In the genomic region with DNA sequence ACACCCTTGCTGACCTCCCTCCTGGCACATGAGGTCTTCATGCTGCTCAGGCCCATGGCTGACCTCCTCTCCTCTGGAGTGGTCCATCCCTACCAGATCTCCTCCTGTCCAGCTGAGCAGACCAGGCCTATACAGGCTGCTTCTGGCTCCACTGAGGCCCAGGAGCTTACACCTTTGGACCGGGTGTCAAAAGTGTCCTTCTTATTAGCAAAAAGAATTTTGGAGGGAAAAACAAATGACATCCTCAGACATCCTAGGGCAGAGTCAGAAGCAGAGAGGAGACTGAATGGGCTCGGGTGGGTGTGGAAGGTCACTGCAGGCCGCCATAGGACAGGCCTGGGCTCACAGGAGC, we compare ENCODE assay signal across 8 cellular contexts. TPM values are rescaled to one million over a fixed set of nuclear protein-coding genes. Genes with fewer than 3 reads are reported as not detected.
DNase-seq lines count a peak whose midpoint lies in the region; ATAC-seq and TF ChIP-seq lines count a peak whose summit lies in the region.

No MANE protein-coding gene starts in this region.

- H3K4me3 Mint-ChIP-seq in HFFc6, result no peak overlapping the region

- TF ChIP-seq CTCF in HFFc6 (IDR thresholded peaks at IDR 0.05) (no peak), VCaP (conservative IDR thresholded peaks at IDR 0.05) (no peak), GM10248 (IDR thresholded peaks at IDR 0.05; ENCODE audit: control extremely low read depth, extremely low read depth, low read depth, missing control alignments) (no peak)

- peaks cover 6% of the 10 kb centered on the region for H3K27me3 Mint-ChIP-seq in HFFc6 (ENCODE audit: insufficient read depth)

- H3K9me3 Mint-ChIP-seq in HFFc6, result no peaks in the 10 kb centered on the region

- H3K36me3 Mint-ChIP-seq in HFFc6 (ENCODE audit: low read depth), result no peaks in the 10 kb centered on the region

- no peaks in the 10 kb centered on the region for H3K27me3 ChIP-seq in right cardiac atrium (ENCODE audit: control insufficient read depth, insufficient read depth)

- ATAC-seq in right cardiac atrium, result peak in 1 of 2 donors; percentile 1
- ATAC-seq in GM18858 (IDR thresholded peaks at IDR 0.05; ENCODE audit: unreplicated experiment), result no peak
- no peak for ATAC-seq in GM19035 (IDR thresholded peaks at IDR 0.05; ENCODE audit: unreplicated experiment)

- DNase-seq in HFFc6, result no peak
- no peak for DNase-seq in right cardiac atrium
- no peak for DNase-seq in GM10248 (ENCODE audit: extremely low spot score)
- no peak for DNase-seq in NCI-H1930 (lab: John Stamatoyannopoulos, UW)

- POLR2A ChIA-PET in GM10248 (lab: Yijun Ruan, JAX), result interaction anchor here (1.4 kb wide), 1 partner anchor 95 kb away, joined by 5 read pairs; no protein-coding TSS in a partner anchor

- peaks cover 26% of the 10 kb centered on the region for H3K4me1 Mint-ChIP-seq in HFFc6 (ENCODE audit: low read depth)

- H3K9me3 ChIP-seq in right cardiac atrium (ENCODE audit: control insufficient read depth, low read length), result no peaks in the 10 kb centered on the region

- H3K4me3 ChIP-seq in right cardiac atrium (ENCODE audit: low read length), result no peak overlapping the region
- H3K4me3 ChIP-seq in skin epidermis, result peak overlapping the region in 1 of 7 experiments; percentile 52

- H3K27ac ChIP-seq in VCaP (peak overlapping the region; percentile 87), right cardiac atrium (ENCODE audit: low read length) (peak overlapping the region; percentile 89), skin epidermis (peak overlapping the region in 19 of 21 experiments; percentile 26 to 92 (median 86))

- H3K27ac Mint-ChIP-seq in HFFc6, result peak overlapping the region; percentile 85

- WGBS in right cardiac atrium, result 57% methylated on average over 3 of the region's 3 CpGs

- CTCF ChIA-PET in GM10248 (lab: Yijun Ruan, JAX), result interaction anchor here (1.9 to 4.8 kb wide), 3 partner anchors 18 to 137 kb away, joined by 7 to 90 read pairs (median 14); no protein-coding TSS in a partner anchor

- H3K4me1 ChIP-seq in right cardiac atrium (ENCODE audit: control insufficient read depth, insufficient read depth, low read length), result peaks cover 2% of the 10 kb centered on the region

- intact Hi-C loops in right cardiac atrium (cut with DNase I), result loop anchor here in 3 of 4 donors (2.0 to 5.0 kb wide), 4 partner anchors 35 to 95 kb away; partner anchors contain the start of gene WSB1 (in 1 of the 3)

RNA-seq across cellular contexts. Expression of gene WSB1, which starts 38.1 kb away (rescaled TPM):
- 10 to 100 TPM; 60.5 to 74.4 (median 66.5) TPM for total RNA-seq in HFFc6 (2021; fragmentation: NEBNext Ultra II Directional; extraction: Animal tissue kit (Norgen Biotek cat#: 25700))
- 100 to 1,000 TPM in 1 of 4 donors, 10 to 100 TPM in 3; 74.6 to 130 (median 91.7) TPM for total RNA-seq in right cardiac atrium
- 65.6 TPM for polyA plus RNA-seq in right cardiac atrium
